9 cellular contexts compared by ENCODE assay signal in genomic region chr2:216497382-216497781, GRCh38. TPM values are rescaled to one million over a fixed set of nuclear protein-coding genes. Genes with fewer than 3 reads are reported as not detected.
A peak's percentile ranks its signal among the peaks of the same experiment; 100 is the strongest.
DNase-seq lines count a peak whose midpoint lies in the region; ATAC-seq and TF ChIP-seq lines count a peak whose summit lies in the region.
"Had no signal": no experiment of that assay in that cellular context is flagged by ENCODE, and none has a peak within 500 bp of the region (broad histone marks: within the 10 kb centered on the region; RNA-seq: fewer than 3 reads in every experiment).

No MANE protein-coding gene starts in this region.

- no peaks in the 10 kb centered on the region for H3K9me3 ChIP-seq in spleen
- H3K9me3 ChIP-seq: prostate gland had no signal

- ATAC-seq in WTC11 (no peak), GM21515 (IDR thresholded peaks at IDR 0.05; ENCODE audit: unreplicated experiment) (no peak), HG03095 (IDR thresholded peaks at IDR 0.05; ENCODE audit: unreplicated experiment) (no peak)

- H3K27me3 ChIP-seq in spleen (replicated peaks in 1 of 7): no peaks in the 10 kb centered on the region

- H3K27ac Mint-ChIP-seq in activated T-cell treated with anti-CD3 and anti-CD28 coated beads, Interleukin-2, amount 50 U/mL, for 24 hours: peak overlapping the region; percentile 97
- H3K27ac Mint-ChIP-seq in WTC11: peak overlapping the region; percentile 80; the same call in 1 of the 2 replicates
- no peak overlapping the region for H3K27ac Mint-ChIP-seq in glutamatergic neuron (ENCODE audit: unreplicated experiment)

- intact Hi-C loops in spleen (cut with DNase I; ENCODE audit: low total_unique reads): loop anchor here (10.0 kb wide), 1 partner anchor 83 kb away; the partner anchor contains the start of gene SMARCAL1

- peak overlapping the region in 7 of 8 donors; percentile 14 to 90 (median 85) for H3K27ac ChIP-seq in spleen

- POLR2A ChIA-PET in WTC11 (lab: Charles Lee): interaction anchor here (1.5 kb wide), 1 partner anchor 10 kb away, joined by 5 read pairs; no protein-coding TSS in a partner anchor

- no peak for TF ChIP-seq POLR2A in spleen (IDR thresholded peaks at IDR 0.05)

- H3K36me3 Mint-ChIP-seq in activated T-cell treated with anti-CD3 and anti-CD28 coated beads, Interleukin-2, amount 50 U/mL, for 24 hours (ENCODE audit: low read depth): peaks cover 50% of the 10 kb centered on the region
- H3K36me3 Mint-ChIP-seq in WTC11: peaks cover 37% of the 10 kb centered on the region
- peaks cover under 1% of the 10 kb centered on the region for H3K36me3 Mint-ChIP-seq in glutamatergic neuron (ENCODE audit: unreplicated experiment)

- peaks cover 6 to 32% (median 27%) of the 10 kb centered on the region in 6 donors for H3K36me3 ChIP-seq in spleen
- H3K36me3 ChIP-seq: prostate gland had no signal

- no peaks in the 10 kb centered on the region for H3K9me3 Mint-ChIP-seq in activated T-cell treated with anti-CD3 and anti-CD28 coated beads, Interleukin-2, amount 50 U/mL, for 24 hours
- H3K9me3 Mint-ChIP-seq in WTC11 (no peaks in the 10 kb centered on the region), glutamatergic neuron (ENCODE audit: unreplicated experiment) (peaks cover 7% of the 10 kb centered on the region)

- H3K27me3 Mint-ChIP-seq in activated T-cell treated with anti-CD3 and anti-CD28 coated beads, Interleukin-2, amount 50 U/mL, for 24 hours: no peaks in the 10 kb centered on the region
- H3K27me3 Mint-ChIP-seq in WTC11 (ENCODE audit: low read depth) (no peaks in the 10 kb centered on the region), glutamatergic neuron (ENCODE audit: unreplicated experiment) (no peaks in the 10 kb centered on the region)

- peaks cover 19 to 83% (median 56%) of the 10 kb centered on the region in 6 donors for H3K4me1 ChIP-seq in spleen

- DNase-seq in activated T-cell treated with anti-CD3 and anti-CD28 coated beads, Interleukin-2, amount 50 U/mL, for 24 hours: no peak
- DNase-seq in activated T-cell treated with anti-CD3 and anti-CD28 coated beads, Interleukin-2, amount 50 U/mL, for 48 hours: no peak
- DNase-seq in WTC11 (ENCODE audit: low spot score) (no peak), glutamatergic neuron (no peak), spleen (no peak), D341Med (ENCODE audit: low spot score) (no peak)

- 87 to 99% (median 93%) methylated on average over 3 of the region's 3 CpGs for WGBS in spleen, 5 donors

- peaks cover 46% of the 10 kb centered on the region for H3K4me1 Mint-ChIP-seq in activated T-cell treated with anti-CD3 and anti-CD28 coated beads, Interleukin-2, amount 50 U/mL, for 24 hours (ENCODE audit: low read depth)
- H3K4me1 Mint-ChIP-seq in WTC11 (peaks cover 34% of the 10 kb centered on the region), glutamatergic neuron (ENCODE audit: low read depth, unreplicated experiment) (peaks cover 17% of the 10 kb centered on the region)

- CTCF ChIA-PET in WTC11 (lab: Charles Lee): interaction anchor here (1.2 kb wide), 1 partner anchor 18 kb away, joined by 3 read pairs; no protein-coding TSS in a partner anchor

- peak overlapping the region; percentile 91 for H3K4me3 Mint-ChIP-seq in activated T-cell treated with anti-CD3 and anti-CD28 coated beads, Interleukin-2, amount 50 U/mL, for 24 hours
- H3K4me3 Mint-ChIP-seq in WTC11: peak overlapping the region; percentile 96
- peak overlapping the region; percentile 90 for H3K4me3 Mint-ChIP-seq in glutamatergic neuron (ENCODE audit: unreplicated experiment)

- TF ChIP-seq CTCF in WTC11 (IDR thresholded peaks at IDR 0.05) (no peak), glutamatergic neuron (IDR thresholded peaks at IDR 0.05; ENCODE audit: partially characterized antibody, unreplicated experiment) (no peak), spleen (IDR thresholded peaks at IDR 0.05 in 8 of 11, conservative IDR thresholded peaks at IDR 0.05 in 3 of 11) (no peak)

- H3K4me3 ChIP-seq in spleen: peak overlapping the region in 5 of 8 donors; percentile 71 to 90 (median 87)

TF ChIP-seq in WTC11, 78 proteins besides CTCF, POLR2A, EP300 and RAD21 (continues in another document):
- no peak for TF ChIP-seq ZBTB43 (CRISPR knock-in tag; IDR thresholded peaks at IDR 0.05)
- TF ChIP-seq MAX (CRISPR knock-in tag; IDR thresholded peaks at IDR 0.05): no peak
- no peak for TF ChIP-seq CREM (CRISPR knock-in tag; IDR thresholded peaks at IDR 0.05)
- no peak for TF ChIP-seq ZNF532 (CRISPR knock-in tag; IDR thresholded peaks at IDR 0.05; ENCODE audit: borderline replicate concordance)
- no peak for TF ChIP-seq RELA (CRISPR knock-in tag; IDR thresholded peaks at IDR 0.05; ENCODE audit: borderline replicate concordance)
- TF ChIP-seq NR3C1 (CRISPR knock-in tag; conservative IDR thresholded peaks at IDR 0.05; ENCODE audit: low read depth): no peak
- no peak for TF ChIP-seq MXD4 (CRISPR knock-in tag; IDR thresholded peaks at IDR 0.05; ENCODE audit: borderline replicate concordance)
- no peak for TF ChIP-seq ATF2 (CRISPR knock-in tag; IDR thresholded peaks at IDR 0.05; ENCODE audit: borderline replicate concordance, low read depth)

RNA-seq across cellular contexts. Expression of gene RPL37A, which starts 1.3 kb away (rescaled TPM):
- total RNA-seq in WTC11 (2021) (3,135 to 3,488 TPM (median 3,463 TPM) in 3 replicates), glutamatergic neuron (ENCODE audit: unreplicated experiment) (1,757 TPM), spleen (1,000 to 10,000 TPM in 4 of 7 donors, 100 to 1,000 TPM in 3; 688 to 2,288 (median 1,633) TPM)
- 1,000 to 10,000 TPM; 5,553 to 9,110 (median 7,989) TPM for polyA plus RNA-seq in spleen
